In the genomic region with DNA sequence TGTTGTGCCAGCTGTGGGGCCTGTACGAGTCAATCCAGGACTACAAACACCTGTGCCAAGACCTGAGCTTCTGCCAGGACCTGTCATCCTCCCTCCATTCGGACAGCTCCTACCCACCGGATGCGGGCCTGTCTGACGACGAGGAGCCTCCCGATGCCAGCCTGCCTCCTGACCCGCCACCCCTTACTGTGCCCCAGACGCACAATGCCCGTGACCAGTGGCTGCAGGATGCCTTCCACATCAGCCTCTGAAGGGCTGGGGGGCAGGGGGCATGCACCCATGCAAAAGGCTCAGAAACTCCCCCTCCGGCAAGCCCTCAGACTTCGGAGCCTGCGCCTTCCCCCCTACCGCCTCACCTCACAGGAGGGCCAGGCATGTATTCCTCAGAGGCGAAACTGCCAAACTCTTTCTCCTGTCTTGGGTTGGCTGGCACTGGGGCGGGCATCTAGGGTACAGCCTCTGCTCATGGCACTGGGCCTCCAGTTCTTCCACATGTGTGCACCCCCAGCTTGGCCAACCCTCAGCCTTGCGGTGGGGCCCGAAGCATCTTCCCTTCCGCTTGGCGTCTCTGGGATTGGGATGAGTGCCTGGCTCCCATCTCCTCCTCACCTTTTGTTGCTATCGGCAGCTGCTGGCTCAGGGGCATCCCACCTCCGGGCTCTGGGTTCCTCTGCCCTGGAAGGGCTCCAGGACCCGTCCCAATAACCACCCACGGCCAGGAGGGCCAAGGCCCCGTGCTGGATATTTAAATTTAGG, we compare ENCODE assay signal across 8 cellular contexts. TPM values are rescaled to one million over a fixed set of nuclear protein-coding genes. Genes with fewer than 3 reads are reported as not detected.
DNase-seq lines count a peak whose midpoint lies in the region; ATAC-seq, FAIRE-seq and TF ChIP-seq lines count a peak whose summit lies in the region.

No MANE protein-coding gene starts in this region.

- no peaks in the 10 kb centered on the region for H3K36me3 ChIP-seq in CD8-positive, alpha-beta memory T cell (ENCODE audit: insufficient read depth, low read length)
- H3K36me3 ChIP-seq in PC-9 (ENCODE audit: low read depth) (no peaks in the 10 kb centered on the region), endothelial cell of umbilical vein (ENCODE audit: control insufficient read depth in 2 of 2, extremely low read depth in 1 of 2, insufficient read depth in 2 of 2, low read length in 2 of 2) (no peaks in the 10 kb centered on the region), ovary (no peaks in the 10 kb centered on the region)

- dilution Hi-C loops in endothelial cell of umbilical vein (cut with MboI; ENCODE audit: extremely low pct_ligation_motif_present, low sequenced_read_pairs): no loop called here

- BruUV-seq in PC-9 (replicated peaks; lab: Mats Ljungman, UMichigan) (TSS peak; percentile 12), endothelial cell of umbilical vein (replicated peaks; lab: Mats Ljungman, UMichigan) (TSS peak; percentile 5)

- peak overlapping the region; percentile 72 for H3K4me3 ChIP-seq in CD8-positive, alpha-beta memory T cell (ENCODE audit: low read length)
- H3K4me3 ChIP-seq in PC-9 (peak overlapping the region; percentile 73; the same call in 1 of the 2 replicates), endothelial cell of umbilical vein (replicated peaks in 1 of 3; ENCODE audit: insufficient read depth in 1 of 3, low read depth in 1 of 3, low read length in 3 of 3) (peak overlapping the region; percentile 36 to 73 (median 65)), ovary (peak overlapping the region; percentile 69)

- DNase-seq in CD8-positive, alpha-beta memory T cell: no peak
- DNase-seq in PC-9: no peak
- DNase-seq in endothelial cell of umbilical vein (ENCODE audit: low read depth, low spot score): no peak
- DNase-seq in ovary: peak; percentile 44 to 73 (median 64)
- no peak for DNase-seq in glomerular visceral epithelial cell (ENCODE audit: extremely low spot score)
- no peak for DNase-seq in NCI-H1694 treated with DMSO at 0.1 percent for 48 hours (lab: John Stamatoyannopoulos, UW)
- no peak for DNase-seq in NK-92 treated with Interleukin-12 subunit alpha and Interleukin-12 subunit beta, amount 100 ng/mL, for 24 hours (lab: John Stamatoyannopoulos, UW)

- peaks cover 0 to 38% (median 6%) of the 10 kb centered on the region in 3 donors for H3K36me3 Mint-ChIP-seq in CD8-positive, alpha-beta memory T cell

- peak overlapping the region; percentile 87 to 99 (median 94) for H3K4me3 Mint-ChIP-seq in CD8-positive, alpha-beta memory T cell

- TF ChIP-seq POLR2A in endothelial cell of umbilical vein (IDR thresholded peaks at IDR 0.05; ENCODE audit: low read depth, low read length): no peak
- no peak for TF ChIP-seq POLR2A in ovary (IDR thresholded peaks at IDR 0.05)

- peaks cover 68% of the 10 kb centered on the region for H3K4me1 ChIP-seq in CD8-positive, alpha-beta memory T cell (ENCODE audit: insufficient read depth, low read length)
- H3K4me1 ChIP-seq in PC-9 (replicated peaks; ENCODE audit: insufficient read depth) (peaks cover 59% of the 10 kb centered on the region), endothelial cell of umbilical vein (ENCODE audit: control insufficient read depth, extremely low read depth, insufficient read depth, low read length) (peaks cover 60% of the 10 kb centered on the region), ovary (ENCODE audit: insufficient read depth) (peaks cover 21% of the 10 kb centered on the region)

- peaks cover 54% of the 10 kb centered on the region for H3K79me2 ChIP-seq in PC-9 (ENCODE audit: low read depth)
- peaks cover 25% of the 10 kb centered on the region for H3K79me2 ChIP-seq in endothelial cell of umbilical vein (ENCODE audit: control insufficient read depth, insufficient read depth, low read length)

- H3K9me3 ChIP-seq in CD8-positive, alpha-beta memory T cell (ENCODE audit: low read length): no peaks in the 10 kb centered on the region
- no peaks in the 10 kb centered on the region for H3K9me3 ChIP-seq in PC-9 (ENCODE audit: insufficient read depth, low read depth)
- no peaks in the 10 kb centered on the region for H3K9me3 ChIP-seq in endothelial cell of umbilical vein (replicated peaks; ENCODE audit: control insufficient read depth, insufficient read depth, low read length)
- H3K9me3 ChIP-seq in ovary: no peaks in the 10 kb centered on the region

- no peaks in the 10 kb centered on the region for H3K9me1 ChIP-seq in endothelial cell of umbilical vein (replicated peaks; ENCODE audit: control insufficient read depth, extremely low read depth, insufficient read depth, low read length)

- H3K27ac Mint-ChIP-seq in CD8-positive, alpha-beta memory T cell: peak overlapping the region; percentile 82 to 100 (median 94)

- H3K9ac ChIP-seq in endothelial cell of umbilical vein (replicated peaks; ENCODE audit: extremely low read depth, insufficient read depth, low read length): peak overlapping the region; percentile 76

- TF ChIP-seq CTCF in PC-9 (conservative IDR thresholded peaks at IDR 0.05): no peak
- no peak for TF ChIP-seq CTCF in endothelial cell of umbilical vein (IDR thresholded peaks at IDR 0.05; ENCODE audit: extremely low read depth in 1 of 2, insufficient read depth in 1 of 2, low read depth in 1 of 2, low read length in 2 of 2)
- TF ChIP-seq CTCF in ovary (IDR thresholded peaks at IDR 0.05): no peak

- ATAC-seq in HG03342 (IDR thresholded peaks at IDR 0.05; ENCODE audit: unreplicated experiment): no peak

- H3K4me2 ChIP-seq in PC-9 (peak overlapping the region; percentile 96), endothelial cell of umbilical vein (ENCODE audit: insufficient read depth, low read length) (peak overlapping the region; percentile 68)

- H3K27me3 Mint-ChIP-seq in CD8-positive, alpha-beta memory T cell: peaks cover 0 to 1% of the 10 kb centered on the region in 2 donors

- TF ChIP-seq EP300 in ovary (IDR thresholded peaks at IDR 0.05): no peak

- H3K9me3 Mint-ChIP-seq in CD8-positive, alpha-beta memory T cell: peaks cover 0 to 2% (median 0%) of the 10 kb centered on the region in 5 donors

- H3K4me1 Mint-ChIP-seq in CD8-positive, alpha-beta memory T cell: peaks cover 64 to 85% (median 72%) of the 10 kb centered on the region in 3 donors

- CTCF ChIA-PET in CD8-positive, alpha-beta memory T cell (lab: Charles Lee): interaction anchor here (1.1 to 5.5 kb wide), 8 partner anchors 9 to 37 kb away, joined by 3 to 78 read pairs (median 10); no protein-coding TSS in a partner anchor
- CTCF ChIA-PET in PC-9 (lab: Charles Lee) (interaction anchor here (0.5 to 1.2 kb wide), 2 partner anchors 66 to 224 kb away, joined by 3 to 4 read pairs; no protein-coding TSS in a partner anchor), endothelial cell of umbilical vein (lab: Charles Lee) (interaction anchor here (1.1 to 9.7 kb wide), 5 partner anchors 13 to 52 kb away, joined by 5 to 167 read pairs (median 10); partner anchors contain the start of gene LTBP3)

- WGBS in ovary, 3 donors: 16 to 24% (median 21%) methylated on average over 24 to 25 of the region's 25 CpGs

- POLR2A ChIA-PET in CD8-positive, alpha-beta memory T cell (lab: Charles Lee): interaction anchor here (0.9 to 4.3 kb wide), 5 partner anchors 14 to 41 kb away, joined by 3 to 34 read pairs (median 4); partner anchors contain the start of genes LTBP3, MAP3K11 and PCNX3
- POLR2A ChIA-PET in PC-9 (lab: Charles Lee; ENCODE audit: unreplicated experiment): interaction anchor here (1.5 kb wide), 1 partner anchor 20 kb away, joined by 4 read pairs; no protein-coding TSS in a partner anchor
- POLR2A ChIA-PET in endothelial cell of umbilical vein (lab: Charles Lee): no interaction called here

- H2AFZ ChIP-seq in PC-9: no peak overlapping the region
- no peak overlapping the region for H2AFZ ChIP-seq in endothelial cell of umbilical vein (ENCODE audit: low read depth, low read length)

- H3K27me3 ChIP-seq in CD8-positive, alpha-beta memory T cell (ENCODE audit: insufficient read depth, low read length, poor library complexity, severe bottlenecking): no peaks in the 10 kb centered on the region
- no peaks in the 10 kb centered on the region for H3K27me3 ChIP-seq in PC-9 (ENCODE audit: insufficient read depth, low read depth)
- H3K27me3 ChIP-seq in endothelial cell of umbilical vein (ENCODE audit: control insufficient read depth in 2 of 2, insufficient read depth in 2 of 2, low read length in 2 of 2): no peaks in the 10 kb centered on the region
- no peaks in the 10 kb centered on the region for H3K27me3 ChIP-seq in ovary

- intact Hi-C loops in PC-9 (cut with micrococcal nuclease; ENCODE audit: unreplicated experiment): loop anchor here (5.0 kb wide), 5 partner anchors 46 to 479 kb away; partner anchors contain the start of genes CST6, KAT5, NEAT1 and SCYL1
- intact Hi-C loops in endothelial cell of umbilical vein (cut with micrococcal nuclease): loop anchor here (1.0 to 5.0 kb wide), 5 partner anchors 15 to 191 kb away; partner anchors contain the start of genes LTBP3, PCNX3 and SLC25A45
- intact Hi-C loops in ovary (cut with DNase I): loop anchor here in 3 of 4 donors (2.0 to 5.0 kb wide), 4 partner anchors 33 to 79 kb away; partner anchors contain the start of gene MAP3K11 (in 1 of the 3)

- H3K27ac ChIP-seq in CD8-positive, alpha-beta memory T cell (ENCODE audit: low read depth, low read length): peak overlapping the region; percentile 62
- H3K27ac ChIP-seq in PC-9: no peak overlapping the region
- H3K27ac ChIP-seq in endothelial cell of umbilical vein (ENCODE audit: insufficient read depth, low read depth, low read length): no peak overlapping the region
- H3K27ac ChIP-seq in ovary: peak overlapping the region; percentile 71 to 83

- H4K20me1 ChIP-seq in PC-9 (ENCODE audit: insufficient read depth) (peaks cover 5% of the 10 kb centered on the region; the same call in 1 of the 2 replicates), endothelial cell of umbilical vein (replicated peaks; ENCODE audit: control insufficient read depth, extremely low read depth, insufficient read depth, low read length) (no peaks in the 10 kb centered on the region)

- FAIRE-seq in endothelial cell of umbilical vein (lab: Jason Lieb, UNC): no peak

- no peaks in the 10 kb centered on the region for H3K9me2 ChIP-seq in PC-9 (ENCODE audit: insufficient read depth)

- peaks cover 70% of the 10 kb centered on the region for H3F3A ChIP-seq in PC-9 (ENCODE audit: insufficient read depth, low read depth)

RNA-seq across cellular contexts. Expression of gene FAM89B, which starts 1.2 kb away (rescaled TPM):
- total RNA-seq in CD8-positive, alpha-beta memory T cell: 10 to 100 TPM; 30.8 to 34.1 TPM
- 138 TPM for polyA plus RNA-seq in CD8-positive, alpha-beta memory T cell
- 51.7 and 53.3 TPM in 2 replicates for total RNA-seq in PC-9 (2021)
- 63.1 and 63.8 TPM in 2 replicates for total RNA-seq in endothelial cell of umbilical vein
- 153 and 193 TPM in 2 replicates for polyA plus RNA-seq in endothelial cell of umbilical vein
- polyA plus RNA-seq in endothelial cell of umbilical vein (2011; cell fraction: cytosol; rRNA removed): 57.2 and 80.4 TPM in 2 replicates
- polyA plus RNA-seq in endothelial cell of umbilical vein (2011; cell fraction: nucleus; rRNA removed): 31.0 and 31.4 TPM in 2 replicates
- polyA plus RNA-seq in endothelial cell of umbilical vein (2012): 44.3 and 64.1 TPM in 2 replicates
- 30.8 and 35.3 TPM in 2 replicates for polyA minus RNA-seq in endothelial cell of umbilical vein
- polyA minus RNA-seq in endothelial cell of umbilical vein (2011; cell fraction: cytosol; rRNA and poly(A)+ RNA removed): 10.7 TPM
- 15.6 and 20.3 TPM in 2 replicates for polyA minus RNA-seq in endothelial cell of umbilical vein (2011; cell fraction: nucleus; rRNA and poly(A)+ RNA removed)
- 10 to 100 TPM; 41.0 to 74.0 (median 53.3) TPM for total RNA-seq in ovary
- polyA plus RNA-seq in ovary: 10 to 100 TPM in 1 of 2 donors, 1 to 10 TPM in 1; 1.9 to 47.8 TPM

RNA-seq across cellular contexts. Expression of gene EHBP1L1, which starts 2.3 kb away (rescaled TPM):
- 100 to 1,000 TPM in 1 of 2 experiments, 10 to 100 TPM in 1; 97.3 to 100 TPM for total RNA-seq in CD8-positive, alpha-beta memory T cell
- 25.1 TPM for polyA plus RNA-seq in CD8-positive, alpha-beta memory T cell
- total RNA-seq in PC-9 (2021) (123 and 170 TPM in 2 replicates), endothelial cell of umbilical vein (18.8 and 19.7 TPM in 2 replicates), ovary (10 to 100 TPM; 21.7 to 63.0 (median 40.3) TPM)
- polyA plus RNA-seq in endothelial cell of umbilical vein (12.7 and 18.5 TPM in 2 replicates), ovary (10 to 100 TPM; 24.5 to 42.4 TPM)
- polyA plus RNA-seq in endothelial cell of umbilical vein (2011; cell fraction: cytosol; rRNA removed): 7.1 and 11.1 TPM in 2 replicates
- polyA plus RNA-seq in endothelial cell of umbilical vein (2011; cell fraction: nucleus; rRNA removed): 29.6 and 32.5 TPM in 2 replicates
- polyA plus RNA-seq in endothelial cell of umbilical vein (2012): 14.2 and 20.1 TPM in 2 replicates
- polyA minus RNA-seq in endothelial cell of umbilical vein: 8.6 and 12.0 TPM in 2 replicates
- polyA minus RNA-seq in endothelial cell of umbilical vein (2011; cell fraction: cytosol; rRNA and poly(A)+ RNA removed): 64.3 TPM
- polyA minus RNA-seq in endothelial cell of umbilical vein (2011; cell fraction: nucleus; rRNA and poly(A)+ RNA removed): 7.8 and 11.2 TPM in 2 replicates

RNA-seq across cellular contexts. Expression of gene ZNRD2, which starts 3.3 kb away (rescaled TPM):
- total RNA-seq in CD8-positive, alpha-beta memory T cell: 10 to 100 TPM; 69.6 to 77.9 TPM
- polyA plus RNA-seq in CD8-positive, alpha-beta memory T cell: 81.4 TPM
- total RNA-seq in PC-9 (2021) (51.4 and 53.5 TPM in 2 replicates), endothelial cell of umbilical vein (40.8 and 46.9 TPM in 2 replicates), ovary (10 to 100 TPM; 26.6 to 59.5 (median 39.2) TPM)
- polyA plus RNA-seq in endothelial cell of umbilical vein (96.2 and 96.7 TPM in 2 replicates), ovary (10 to 100 TPM in 1 of 2 donors, 1 to 10 TPM in 1; 2.3 to 61.8 TPM)
- polyA plus RNA-seq in endothelial cell of umbilical vein (2011; cell fraction: cytosol; rRNA removed): 73.6 and 74.5 TPM in 2 replicates
- 50.6 TPM in 2 replicates for polyA plus RNA-seq in endothelial cell of umbilical vein (2011; cell fraction: nucleus; rRNA removed)
- 93.2 and 99.8 TPM in 2 replicates for polyA plus RNA-seq in endothelial cell of umbilical vein (2012)
- 11.3 and 14.6 TPM in 2 replicates for polyA minus RNA-seq in endothelial cell of umbilical vein
- polyA minus RNA-seq in endothelial cell of umbilical vein (2011; cell fraction: cytosol; rRNA and poly(A)+ RNA removed): 27.7 TPM
- 14.4 and 33.5 TPM in 2 replicates for polyA minus RNA-seq in endothelial cell of umbilical vein (2011; cell fraction: nucleus; rRNA and poly(A)+ RNA removed)

RNA-seq across cellular contexts. Expression of gene LTBP3, which starts 15.4 kb away (rescaled TPM):
- 10 to 100 TPM; 33.2 to 35.4 TPM for total RNA-seq in CD8-positive, alpha-beta memory T cell
- 17.9 TPM for polyA plus RNA-seq in CD8-positive, alpha-beta memory T cell
- total RNA-seq in PC-9 (2021) (455 and 553 TPM in 2 replicates), endothelial cell of umbilical vein (120 and 121 TPM in 2 replicates), ovary (100 to 1,000 TPM; 143 to 292 (median 198) TPM)
- polyA plus RNA-seq in endothelial cell of umbilical vein (209 and 225 TPM in 2 replicates), ovary (100 to 1,000 TPM in 1 of 2 donors, 10 to 100 TPM in 1; 35.9 to 130 TPM)
- polyA plus RNA-seq in endothelial cell of umbilical vein (2011; cell fraction: cytosol; rRNA removed): 92.6 and 135 TPM in 2 replicates
- polyA plus RNA-seq in endothelial cell of umbilical vein (2011; cell fraction: nucleus; rRNA removed): 799 and 904 TPM in 2 replicates
- polyA plus RNA-seq in endothelial cell of umbilical vein (2012): 108 and 232 TPM in 2 replicates
- polyA minus RNA-seq in endothelial cell of umbilical vein: 44.1 and 70.6 TPM in 2 replicates
- 8.5 TPM for polyA minus RNA-seq in endothelial cell of umbilical vein (2011; cell fraction: cytosol; rRNA and poly(A)+ RNA removed)
- polyA minus RNA-seq in endothelial cell of umbilical vein (2011; cell fraction: nucleus; rRNA and poly(A)+ RNA removed): 104 and 152 TPM in 2 replicates

RNA-seq across cellular contexts. Expression of gene KCNK7, which starts 22.0 kb away (rescaled TPM):
- total RNA-seq in CD8-positive, alpha-beta memory T cell: under 1 TPM; 0.59 to 0.64 TPM
- not detected for polyA plus RNA-seq in CD8-positive, alpha-beta memory T cell
- total RNA-seq in PC-9 (2021) (2.1 TPM in 1 of 2 replicates, not detected in the other), endothelial cell of umbilical vein (0.60 and 1.3 TPM in 2 replicates), ovary (1 to 10 TPM in 3 of 7 donors, under 1 TPM in 4; 0.65 to 4.0 (median 0.95) TPM)
- polyA plus RNA-seq in endothelial cell of umbilical vein (0.17 and 0.19 TPM in 2 replicates), ovary (1 to 10 TPM in 1 of 2 donors, not detected in 1; 1.5 TPM)
- polyA plus RNA-seq in endothelial cell of umbilical vein (2011; cell fraction: cytosol; rRNA removed): 0.13 and 0.21 TPM in 2 replicates
- polyA plus RNA-seq in endothelial cell of umbilical vein (2011; cell fraction: nucleus; rRNA removed): 0.66 and 0.87 TPM in 2 replicates
- 0.70 TPM in 1 of 2 replicates, not detected in the other for polyA plus RNA-seq in endothelial cell of umbilical vein (2012)
- 0.51 TPM in 1 of 2 replicates, not detected in the other for polyA minus RNA-seq in endothelial cell of umbilical vein
- not detected for polyA minus RNA-seq in endothelial cell of umbilical vein (2011; cell fraction: cytosol; rRNA and poly(A)+ RNA removed)
- 0.34 TPM in 1 of 2 replicates, not detected in the other for polyA minus RNA-seq in endothelial cell of umbilical vein (2011; cell fraction: nucleus; rRNA and poly(A)+ RNA removed)

Comparison
In these comparisons a context has a peak if more than half of its experiments do, and no peak if none do; other contexts are left out.
1. DNase-seq: peak in ovary (5 of 5); none in CD8-positive, alpha-beta memory T cell (0 of 5), PC-9 (0 of 2), endothelial cell of umbilical vein (single experiment), glomerular visceral epithelial cell (single experiment), NCI-H1694 treated with DMSO at 0.1 percent for 48 hours (single experiment) and NK-92 treated with Interleukin-12 subunit alpha and Interleukin-12 subunit beta, amount 100 ng/mL, for 24 hours (single experiment).
2. H3K27ac ChIP-seq: peak in CD8-positive, alpha-beta memory T cell (single experiment) and ovary (2 of 2); none in PC-9 (single experiment) and endothelial cell of umbilical vein (single experiment).
3. Peak in every context shown above with its lines, with median percentiles within 50 percentile points of each other: H3K4me3 ChIP-seq.